ENCODE assay signal across 19 cellular contexts in genomic region chr11:107836811-107837210, GRCh38. TPM values are rescaled to one million over a fixed set of nuclear protein-coding genes. Genes with fewer than 3 reads are reported as not detected.
DNase-seq lines count a peak whose midpoint lies in the region; ATAC-seq and TF ChIP-seq lines count a peak whose summit lies in the region.
"Had no signal": no experiment of that assay in that cellular context is flagged by ENCODE, and none has a peak within 500 bp of the region (broad histone marks: within the 10 kb centered on the region; RNA-seq: fewer than 3 reads in every experiment).

No MANE protein-coding gene starts in this region.

- intact Hi-C loops in sigmoid colon (cut with DNase I): no loop called here
- intact Hi-C loops in stomach (cut with DNase I; ENCODE audit: low total_unique reads): no loop called here

- peaks cover 7% of the 10 kb centered on the region for H3K36me3 Mint-ChIP-seq in activated naive CD8-positive, alpha-beta T cell treated with anti-CD3 and anti-CD28 coated beads, Interleukin-2, amount 50 U/mL, for 24 hours (ENCODE audit: low read depth)
- H3K36me3 Mint-ChIP-seq in activated naive CD8-positive, alpha-beta T cell treated with anti-CD3 and anti-CD28 coated beads for 36 hours: peaks cover 17% of the 10 kb centered on the region
- H3K36me3 Mint-ChIP-seq in activated T-helper 17 cell treated with anti-CD3 and anti-CD28 coated beads, Interleukin-2, amount 50 U/mL, for 72 hours (ENCODE audit: low read depth): peaks cover 7% of the 10 kb centered on the region

- no peak for DNase-seq in activated naive CD8-positive, alpha-beta T cell treated with anti-CD3 and anti-CD28 coated beads, Interleukin-2, amount 50 U/mL, for 24 hours
- DNase-seq in activated naive CD8-positive, alpha-beta T cell treated with anti-CD3 and anti-CD28 coated beads for 36 hours: no peak
- DNase-seq in NCI-H2081 (lab: John Stamatoyannopoulos, UW) (peak; percentile 10 to 52), sigmoid colon (no peak), GM13977 (ENCODE audit: low spot score) (no peak), stomach (no peak)
- DNase-seq: GF-D8, Karpas-422, MM.1S, NCI-H1092, NCI-H1436, NCI-H187 treated with DMSO at 0.1 percent for 48 hours, NCI-H345, NCI-H524, NCI-H774, OCI-M1, Right ventricle myocardium superior had no signal

- TF ChIP-seq CTCF in sigmoid colon (IDR thresholded peaks at IDR 0.05): no peak
- no peak for TF ChIP-seq CTCF in GM13977 (IDR thresholded peaks at IDR 0.05; ENCODE audit: extremely low read depth, insufficient read depth, missing control alignments)
- no peak for TF ChIP-seq CTCF in gastroesophageal sphincter (IDR thresholded peaks at IDR 0.05)
- TF ChIP-seq CTCF in stomach (IDR thresholded peaks at IDR 0.05): no peak

- H3K4me1 ChIP-seq in sigmoid colon: peaks cover 0 to 18% (median 16%) of the 10 kb centered on the region in 4 donors
- peaks cover 0 to 4% (median 0%) of the 10 kb centered on the region in 3 donors for H3K4me1 ChIP-seq in gastroesophageal sphincter
- H3K4me1 ChIP-seq in stomach: peaks cover 3 to 39% (median 21%) of the 10 kb centered on the region in 4 donors

- H3K4me1 Mint-ChIP-seq in activated naive CD8-positive, alpha-beta T cell treated with anti-CD3 and anti-CD28 coated beads, Interleukin-2, amount 50 U/mL, for 24 hours: peaks cover 64% of the 10 kb centered on the region
- peaks cover 50% of the 10 kb centered on the region for H3K4me1 Mint-ChIP-seq in activated naive CD8-positive, alpha-beta T cell treated with anti-CD3 and anti-CD28 coated beads for 36 hours
- H3K4me1 Mint-ChIP-seq in activated T-helper 17 cell treated with anti-CD3 and anti-CD28 coated beads, Interleukin-2, amount 50 U/mL, for 72 hours: peaks cover 16% of the 10 kb centered on the region

- H3K27me3 ChIP-seq in sigmoid colon (no peaks in the 10 kb centered on the region), gastroesophageal sphincter (no peaks in the 10 kb centered on the region), stomach (no peaks in the 10 kb centered on the region)

- H3K27me3 Mint-ChIP-seq in activated naive CD8-positive, alpha-beta T cell treated with anti-CD3 and anti-CD28 coated beads, Interleukin-2, amount 50 U/mL, for 24 hours: no peaks in the 10 kb centered on the region
- no peaks in the 10 kb centered on the region for H3K27me3 Mint-ChIP-seq in activated naive CD8-positive, alpha-beta T cell treated with anti-CD3 and anti-CD28 coated beads for 36 hours
- no peaks in the 10 kb centered on the region for H3K27me3 Mint-ChIP-seq in activated T-helper 17 cell treated with anti-CD3 and anti-CD28 coated beads, Interleukin-2, amount 50 U/mL, for 72 hours

- H3K27ac Mint-ChIP-seq in activated naive CD8-positive, alpha-beta T cell treated with anti-CD3 and anti-CD28 coated beads, Interleukin-2, amount 50 U/mL, for 24 hours: peak overlapping the region; percentile 22
- H3K27ac Mint-ChIP-seq in activated naive CD8-positive, alpha-beta T cell treated with anti-CD3 and anti-CD28 coated beads for 36 hours: no peak overlapping the region
- H3K27ac Mint-ChIP-seq in activated T-helper 17 cell treated with anti-CD3 and anti-CD28 coated beads, Interleukin-2, amount 50 U/mL, for 72 hours: peak overlapping the region; percentile 59

- H3K4me3 ChIP-seq in sigmoid colon (no peak overlapping the region), gastroesophageal sphincter (no peak overlapping the region), stomach (no peak overlapping the region)

- H3K36me3 ChIP-seq in sigmoid colon (no peaks in the 10 kb centered on the region), gastroesophageal sphincter (no peaks in the 10 kb centered on the region), stomach (no peaks in the 10 kb centered on the region)

- no peaks in the 10 kb centered on the region for H3K9me3 Mint-ChIP-seq in activated naive CD8-positive, alpha-beta T cell treated with anti-CD3 and anti-CD28 coated beads, Interleukin-2, amount 50 U/mL, for 24 hours
- H3K9me3 Mint-ChIP-seq in activated naive CD8-positive, alpha-beta T cell treated with anti-CD3 and anti-CD28 coated beads for 36 hours: no peaks in the 10 kb centered on the region
- no peaks in the 10 kb centered on the region for H3K9me3 Mint-ChIP-seq in activated T-helper 17 cell treated with anti-CD3 and anti-CD28 coated beads, Interleukin-2, amount 50 U/mL, for 72 hours

- WGBS in sigmoid colon, 2 donors: 13 to 59% methylated on average over 3 of the region's 3 CpGs
- WGBS in gastroesophageal sphincter (ENCODE audit: low coverage in 1 of 2), 2 donors: 32 to 45% methylated on average over 2 to 3 of the region's 3 CpGs
- 23 to 38% (median 34%) methylated on average over 3 of the region's 3 CpGs for WGBS in stomach, 5 donors

- H3K9me3 ChIP-seq in sigmoid colon (no peaks in the 10 kb centered on the region), gastroesophageal sphincter (no peaks in the 10 kb centered on the region), stomach (no peaks in the 10 kb centered on the region)

- TF ChIP-seq EP300 in sigmoid colon (IDR thresholded peaks at IDR 0.05) (no peak), gastroesophageal sphincter (IDR thresholded peaks at IDR 0.05) (no peak), stomach (IDR thresholded peaks at IDR 0.05) (no peak)

- H3K4me3 Mint-ChIP-seq in activated naive CD8-positive, alpha-beta T cell treated with anti-CD3 and anti-CD28 coated beads, Interleukin-2, amount 50 U/mL, for 24 hours: no peak overlapping the region
- H3K4me3 Mint-ChIP-seq in activated naive CD8-positive, alpha-beta T cell treated with anti-CD3 and anti-CD28 coated beads for 36 hours: no peak overlapping the region
- no peak overlapping the region for H3K4me3 Mint-ChIP-seq in activated T-helper 17 cell treated with anti-CD3 and anti-CD28 coated beads, Interleukin-2, amount 50 U/mL, for 72 hours

- no peak for TF ChIP-seq POLR2A in sigmoid colon (IDR thresholded peaks at IDR 0.05)
- TF ChIP-seq POLR2A in gastroesophageal sphincter (IDR thresholded peaks at IDR 0.05): no peak
- TF ChIP-seq POLR2A in stomach (IDR thresholded peaks at IDR 0.05): no peak

- peak overlapping the region in 3 of 4 donors; percentile 1 to 25 (median 10) for H3K27ac ChIP-seq in sigmoid colon
- no peak overlapping the region for H3K27ac ChIP-seq in gastroesophageal sphincter
- peak overlapping the region in 1 of 5 donors; percentile 50 for H3K27ac ChIP-seq in stomach

- ATAC-seq in activated naive CD8-positive, alpha-beta T cell treated with anti-CD3 and anti-CD28 coated beads, Interleukin-2, amount 50 U/mL, for 24 hours: no peak
- no peak for ATAC-seq in activated T-helper 17 cell treated with anti-CD3 and anti-CD28 coated beads, Interleukin-2, amount 50 U/mL, for 72 hours (replicated peaks)
- no peak for ATAC-seq in gastroesophageal sphincter

- in situ Hi-C loops in GM13977 (cut with MboI; ENCODE audit: low pct_unique_long_range_greater_than_20kb, low sequenced_read_pairs, unreplicated experiment): no loop called here

RNA-seq across cellular contexts. Expression of gene SLC35F2, which starts 21.8 kb away (rescaled TPM):
- total RNA-seq in activated naive CD8-positive, alpha-beta T cell treated with anti-CD3 and anti-CD28 coated beads for 36 hours: 10 to 100 TPM; 25.0 to 28.4 TPM
- 10 to 100 TPM; 16.9 to 29.2 TPM for total RNA-seq in activated T-helper 17 cell treated with anti-CD3 and anti-CD28 coated beads, Interleukin-2, amount 50 U/mL, for 72 hours
- total RNA-seq in sigmoid colon (1 to 10 TPM in 3 of 4 donors, under 1 TPM in 1; 0.83 to 9.3 (median 3.7) TPM), gastroesophageal sphincter (1 to 10 TPM; 2.7 to 7.6 (median 4.1) TPM), stomach (10 to 100 TPM in 2 of 5 donors, 1 to 10 TPM in 3; 1.8 to 21.2 (median 9.4) TPM)
- polyA plus RNA-seq in sigmoid colon (10 to 100 TPM in 1 of 3 donors, 1 to 10 TPM in 2; 3.7 to 15.4 (median 6.0) TPM), stomach (1 to 10 TPM; 5.1 to 8.7 (median 5.8) TPM)

Comparison
In these comparisons a context has a peak if more than half of its experiments do, and no peak if none do; other contexts are left out.
1. DNase-seq: peak in NCI-H2081 (2 of 2); none in activated naive CD8-positive, alpha-beta T cell treated with anti-CD3 and anti-CD28 coated beads, Interleukin-2, amount 50 U/mL, for 24 hours (single experiment), activated naive CD8-positive, alpha-beta T cell treated with anti-CD3 and anti-CD28 coated beads for 36 hours (single experiment), sigmoid colon (single experiment), GM13977 (single experiment) and stomach (single experiment).
2. H3K27ac ChIP-seq: peak in sigmoid colon (3 of 4); none in gastroesophageal sphincter (0 of 4).